ENCODE assay signal across 18 cellular contexts in the genomic region with DNA sequence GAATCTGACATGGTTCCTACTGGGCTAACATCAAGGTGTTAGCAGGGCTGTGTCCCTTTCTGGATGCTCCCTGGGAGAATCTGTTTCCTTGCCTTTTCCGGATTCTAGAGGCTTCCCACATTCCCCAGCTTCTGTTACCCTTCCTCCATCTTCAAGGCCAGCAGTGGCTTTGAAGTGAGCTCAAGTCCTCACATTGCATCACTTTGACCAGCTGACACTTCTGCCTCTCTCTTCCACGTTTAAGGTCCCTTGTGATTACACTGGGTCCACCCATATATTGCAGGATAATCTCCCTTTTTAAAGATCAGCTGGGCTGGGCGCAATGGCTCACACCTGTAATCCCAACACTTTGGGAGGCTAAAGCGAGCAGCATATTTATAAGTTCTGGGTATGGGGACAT. TPM values are rescaled to one million over a fixed set of nuclear protein-coding genes. Genes with fewer than 3 reads are reported as not detected.
DNase-seq lines count a peak whose midpoint lies in the region; ATAC-seq and TF ChIP-seq lines count a peak whose summit lies in the region.
"Had no signal": no experiment of that assay in that cellular context is flagged by ENCODE, and none has a peak within 500 bp of the region (broad histone marks: within the 10 kb centered on the region; RNA-seq: fewer than 3 reads in every experiment).

No MANE protein-coding gene starts in this region.

- intact Hi-C loops in left colon (cut with DNase I, micrococcal nuclease) (no loop called here), upper lobe of right lung (cut with DNase I) (no loop called here), uterus (cut with DNase I; ENCODE audit: low total_unique reads) (no loop called here)

- H3K9me3 ChIP-seq in Karpas-422 (ENCODE audit: low read length) (no peaks in the 10 kb centered on the region), upper lobe of right lung (no peaks in the 10 kb centered on the region), uterus (no peaks in the 10 kb centered on the region)

- peaks cover 73% of the 10 kb centered on the region for H3K36me3 Mint-ChIP-seq in activated T-cell treated with anti-CD3 and anti-CD28 coated beads, Interleukin-2, amount 50 U/mL, for 24 hours (ENCODE audit: low read depth)

- no peaks in the 10 kb centered on the region for H3K27me3 Mint-ChIP-seq in activated T-cell treated with anti-CD3 and anti-CD28 coated beads, Interleukin-2, amount 50 U/mL, for 24 hours
- H3K27me3 Mint-ChIP-seq: IgD-negative memory B cell had no signal

- H3K79me2 ChIP-seq in Karpas-422 (ENCODE audit: low read length) = peaks cover 98% of the 10 kb centered on the region

- no peaks in the 10 kb centered on the region for H3K9me3 Mint-ChIP-seq in activated T-cell treated with anti-CD3 and anti-CD28 coated beads, Interleukin-2, amount 50 U/mL, for 24 hours

- no peak for DNase-seq in activated T-cell treated with anti-CD3 and anti-CD28 coated beads, Interleukin-2, amount 50 U/mL, for 24 hours
- DNase-seq in activated T-cell treated with anti-CD3 and anti-CD28 coated beads, Interleukin-2, amount 50 U/mL, for 1 hour = no peak
- DNase-seq in Karpas-422 (no peak), left colon (no peak), upper lobe of right lung (no peak), uterus (no peak), NCI-H1092 (lab: John Stamatoyannopoulos, UW) (no peak)
- DNase-seq: DMS 273 treated with DMSO at 0.1 percent for 48 hours, GDM1, HCEC 1CT, MV-4-11, NCI-H1417 treated with DMSO at 0.1 percent for 48 hours, NCI-H1930, NCI-H2171, NCI-H748 treated with DMSO at 0.1 percent for 48 hours had no signal

- H3K4me3 ChIP-seq in Karpas-422 (ENCODE audit: low read length) = no peak overlapping the region
- no peak overlapping the region for H3K4me3 ChIP-seq in upper lobe of right lung
- no peak overlapping the region for H3K4me3 ChIP-seq in uterus
- H3K4me3 ChIP-seq: GM12878 had no signal

- no peaks in the 10 kb centered on the region for H3K27me3 ChIP-seq in Karpas-422 (ENCODE audit: low read length)
- no peaks in the 10 kb centered on the region for H3K27me3 ChIP-seq in upper lobe of right lung
- H3K27me3 ChIP-seq in uterus = no peaks in the 10 kb centered on the region

- H3K36me3 ChIP-seq in Karpas-422 (ENCODE audit: insufficient read depth, low read length) (peaks cover 12% of the 10 kb centered on the region), upper lobe of right lung (peaks cover 3% of the 10 kb centered on the region), uterus (no peaks in the 10 kb centered on the region)

- peaks cover 23% of the 10 kb centered on the region for H3K4me1 ChIP-seq in Karpas-422 (ENCODE audit: low read length)
- H3K4me1 ChIP-seq in upper lobe of right lung = peaks cover 7% of the 10 kb centered on the region
- H3K4me1 ChIP-seq in uterus = no peaks in the 10 kb centered on the region

- H3K27ac ChIP-seq in Karpas-422 (ENCODE audit: low read length) (peak overlapping the region; percentile 48; the same call in 1 of the 2 replicates), upper lobe of right lung (no peak overlapping the region), uterus (no peak overlapping the region)

- H3K4me3 Mint-ChIP-seq in activated T-cell treated with anti-CD3 and anti-CD28 coated beads, Interleukin-2, amount 50 U/mL, for 24 hours = no peak overlapping the region

- no peak for TF ChIP-seq CTCF in upper lobe of right lung (IDR thresholded peaks at IDR 0.05)
- TF ChIP-seq CTCF in uterus (IDR thresholded peaks at IDR 0.05) = no peak

- no peak overlapping the region for H3K4me2 ChIP-seq in Karpas-422 (ENCODE audit: low read depth, low read length, poor library complexity, severe bottlenecking)

- H2AFZ ChIP-seq in Karpas-422 (ENCODE audit: low read length) = no peak overlapping the region

- H3K9me2 ChIP-seq in Karpas-422 (replicated peaks; ENCODE audit: insufficient read depth, low read length) = no peaks in the 10 kb centered on the region

- peak overlapping the region; percentile 27 for H3K27ac Mint-ChIP-seq in activated T-cell treated with anti-CD3 and anti-CD28 coated beads, Interleukin-2, amount 50 U/mL, for 24 hours

- peaks cover 75% of the 10 kb centered on the region for H3K4me1 Mint-ChIP-seq in activated T-cell treated with anti-CD3 and anti-CD28 coated beads, Interleukin-2, amount 50 U/mL, for 24 hours (ENCODE audit: low read depth)

- peak; percentile 29 for ATAC-seq in left colon
- ATAC-seq in upper lobe of right lung = peak; percentile 61
- no peak for ATAC-seq in HG03135 (IDR thresholded peaks at IDR 0.05; ENCODE audit: unreplicated experiment)
- ATAC-seq: GM12878 had no signal

- TF ChIP-seq POLR2A in uterus (IDR thresholded peaks at IDR 0.05) = no peak

- no peak overlapping the region for H3K9ac ChIP-seq in Karpas-422 (ENCODE audit: low read length)

- no peaks in the 10 kb centered on the region for H4K20me1 ChIP-seq in Karpas-422 (ENCODE audit: insufficient read depth, low read depth, low read length)

RNA-seq across cellular contexts. Expression of a gene that starts 33.1 kb away (rescaled TPM):
- total RNA-seq in Karpas-422 (2014; rRNA removed; shearing (Covaris generic); ENCODE audit: low replicate concordance) = 25.3 and 29.7 TPM in 2 replicates
- 10 to 100 TPM; 40.2 to 45.0 TPM for total RNA-seq in left colon
- total RNA-seq in upper lobe of right lung = 29.8 TPM
- 10 to 100 TPM; 19.7 to 31.0 (median 29.2) TPM for total RNA-seq in uterus

RNA-seq across cellular contexts. Expression of a gene that starts 33.3 kb away (rescaled TPM):
- 20.5 and 27.7 TPM in 2 replicates for total RNA-seq in Karpas-422 (2014; rRNA removed; shearing (Covaris generic); ENCODE audit: low replicate concordance)
- total RNA-seq in left colon = 10 to 100 TPM; 10.2 to 12.3 TPM
- 9.4 TPM for total RNA-seq in upper lobe of right lung
- 10 to 100 TPM in 1 of 4 donors, 1 to 10 TPM in 3; 3.5 to 25.0 (median 8.8) TPM for total RNA-seq in uterus
